ENCODE assay signal across 8 cellular contexts in genomic region chr11:126307706-126308105, GRCh38. TPM values are rescaled to one million over a fixed set of nuclear protein-coding genes. Genes with fewer than 3 reads are reported as not detected.
DNase-seq lines count a peak whose midpoint lies in the region; ATAC-seq and TF ChIP-seq lines count a peak whose summit lies in the region.

No MANE protein-coding gene starts in this region.

- intact Hi-C loops in PC-3 (cut with micrococcal nuclease) = loop anchor here (1.0 kb wide), 1 partner anchor 133 kb away; no protein-coding TSS in a partner anchor
- intact Hi-C loops in sciatic nerve (cut with DNase I) = no loop called here

- H3K9me3 ChIP-seq in PC-3 (ENCODE audit: low read length) = no peaks in the 10 kb centered on the region

- H4K20me1 ChIP-seq in PC-3 (ENCODE audit: low read length) = no peaks in the 10 kb centered on the region

- H3K36me3 ChIP-seq in PC-3 (ENCODE audit: low read depth, low read length) = peaks cover 15% of the 10 kb centered on the region

- no peaks in the 10 kb centered on the region for H3K27me3 ChIP-seq in PC-3 (ENCODE audit: low read length)

- H3K4me1 ChIP-seq in PC-3 (ENCODE audit: insufficient read depth, low read length) = peaks cover 31% of the 10 kb centered on the region

- H2AFZ ChIP-seq in PC-3 (ENCODE audit: low read length) = no peak overlapping the region

- CTCF ChIA-PET in PC-3 (lab: Charles Lee) = no interaction called here

- no peaks in the 10 kb centered on the region for H3F3A ChIP-seq in PC-3 (ENCODE audit: low read length, unreplicated experiment)

- DNase-seq in AG09319 (ENCODE audit: extremely low read depth, low read depth) (no peak), GM12864 (ENCODE audit: low read depth) (no peak), PC-3 (peak; percentile 84), fibroblast of pulmonary artery (ENCODE audit: low read depth) (peak; percentile 73), sciatic nerve (ENCODE audit: low spot score) (no peak), T-helper 9 cell (no peak)

- H3K9ac ChIP-seq in PC-3 (ENCODE audit: low read length) = peak overlapping the region; percentile 1

- peak; percentile 46 for TF ChIP-seq CTCF in AG09319 (IDR thresholded peaks at IDR 0.05; ENCODE audit: low read depth, low read length)
- peak; percentile 35 for TF ChIP-seq CTCF in GM12864 (IDR thresholded peaks at IDR 0.05; ENCODE audit: low read depth, low read length, missing control alignments)
- peak; percentile 84 for TF ChIP-seq CTCF in PC-3 (conservative IDR thresholded peaks at IDR 0.05; ENCODE audit: low read depth, low read length)
- peak; percentile 59 for TF ChIP-seq CTCF in fibroblast of pulmonary artery (IDR thresholded peaks at IDR 0.05; ENCODE audit: low read length, missing control alignments)

- peaks cover 42% of the 10 kb centered on the region for H3K79me2 ChIP-seq in PC-3 (ENCODE audit: low read length)

- ATAC-seq in PC-3 = no peak
- no peak for ATAC-seq in sciatic nerve
- ATAC-seq in GM21367 (IDR thresholded peaks at IDR 0.05; ENCODE audit: unreplicated experiment) = no peak
- no peak for ATAC-seq in HG02981 (IDR thresholded peaks at IDR 0.05; ENCODE audit: unreplicated experiment)

- BruUV-seq in PC-3 (replicated peaks; lab: Mats Ljungman, UMichigan) = no TSS peak

- H3K27ac ChIP-seq in PC-3 (ENCODE audit: low read length) = peak overlapping the region; percentile 68

- POLR2A ChIA-PET in PC-3 (lab: Charles Lee; ENCODE audit: unreplicated experiment) = interaction anchor here (0.6 kb wide), 1 partner anchor 39 kb away, joined by 6 read pairs; the partner anchor contains the start of gene SRPRA

- peak overlapping the region; percentile 42 for H3K4me2 ChIP-seq in PC-3 (ENCODE audit: low read length)

- no peaks in the 10 kb centered on the region for H3K9me2 ChIP-seq in PC-3 (replicated peaks; ENCODE audit: low read length)

- H3K4me3 ChIP-seq in GM12864 (ENCODE audit: low read depth, low read length) = no peak overlapping the region
- peak overlapping the region; percentile 11; the same call in 1 of the 2 replicates for H3K4me3 ChIP-seq in PC-3 (ENCODE audit: low read length)
- no peak overlapping the region for H3K4me3 ChIP-seq in fibroblast of pulmonary artery (replicated peaks; ENCODE audit: low read depth, low read length)

RNA-seq across cellular contexts. Expression of gene DCPS, which starts 3.8 kb away (rescaled TPM):
- total RNA-seq in PC-3 (2014; rRNA removed) = 52.6 and 55.1 TPM in 2 replicates
- 12.1 TPM for total RNA-seq in sciatic nerve

RNA-seq across cellular contexts. Expression of gene TIRAP, which starts 24.8 kb away (rescaled TPM):
- total RNA-seq in PC-3 (2014; rRNA removed) = 8.4 and 12.1 TPM in 2 replicates
- 15.5 TPM for total RNA-seq in sciatic nerve

RNA-seq across cellular contexts. Expression of gene FOXRED1, which starts 38.8 kb away (rescaled TPM):
- total RNA-seq in PC-3 (2014; rRNA removed) (55.6 and 72.0 TPM in 2 replicates), sciatic nerve (27.9 TPM)

RNA-seq across cellular contexts. Expression of gene SRPRA, which starts 39.0 kb away (rescaled TPM):
- total RNA-seq in PC-3 (2014; rRNA removed) = 140 and 143 TPM in 2 replicates
- total RNA-seq in sciatic nerve = 80.4 TPM

RNA-seq across cellular contexts. Expression of gene ST3GAL4, which starts 47.8 kb away (rescaled TPM):
- total RNA-seq in PC-3 (2014; rRNA removed) = 126 and 148 TPM in 2 replicates
- 72.4 TPM for total RNA-seq in sciatic nerve

Comparison
In these comparisons a context has a peak if more than half of its experiments do, and no peak if none do; other contexts are left out.
1. DNase-seq: peak in PC-3 (single experiment) and fibroblast of pulmonary artery (single experiment); none in AG09319 (single experiment), GM12864 (single experiment), sciatic nerve (single experiment) and T-helper 9 cell (single experiment).
2. Peak in every context shown above with its lines, with median percentiles within 50 percentile points of each other: CTCF ChIP-seq.